ENCODE assay signal across 24 cellular contexts in genomic region chr9:134222018-134222573, GRCh38. TPM values are rescaled to one million over a fixed set of nuclear protein-coding genes. Genes with fewer than 3 reads are reported as not detected.
DNase-seq lines count a peak whose midpoint lies in the region; ATAC-seq, FAIRE-seq and TF ChIP-seq lines count a peak whose summit lies in the region.
"Had no signal": no experiment of that assay in that cellular context is flagged by ENCODE, and none has a peak within 500 bp of the region (broad histone marks: within the 10 kb centered on the region; RNA-seq: fewer than 3 reads in every experiment).

No MANE protein-coding gene starts in this region.

- no peak overlapping the region for H3K27ac ChIP-seq in IMR-90 (ENCODE audit: insufficient read depth, low read length)
- H3K27ac ChIP-seq in kidney (ENCODE audit: low read depth in 2 of 2, low read length in 2 of 2), result no peak overlapping the region
- no peak overlapping the region for H3K27ac ChIP-seq in psoas muscle
- H3K27ac ChIP-seq: body of pancreas, C4-2B, epithelial cell of prostate, KMS-11, upper lobe of left lung had no signal

- peak overlapping the region; percentile 80 for H2BK120ac ChIP-seq in IMR-90 (ENCODE audit: low read depth, low read length)

- no peaks in the 10 kb centered on the region for H3K36me3 Mint-ChIP-seq in brain
- no peaks in the 10 kb centered on the region for H3K36me3 Mint-ChIP-seq in stimulated activated effector memory CD8-positive, alpha-beta T cell treated with anti-CD3 and anti-CD28 coated beads, Interleukin-12 subunit alpha, Interleukin-12 subunit beta, amount 100 ng/mL, for 72 hours
- H3K36me3 Mint-ChIP-seq: naive B cell; stimulated activated naive B cell treated with anti-CD40 and anti-IgM and Interleukin-4, amounts not matched to agents 10 μg/mL and 1 μg/mL and 100 μg/mL, for 72 hours had no signal

- no peak for ATAC-seq in IMR-90 (ENCODE audit: low read depth)
- ATAC-seq in psoas muscle, result no peak
- ATAC-seq in stimulated activated effector memory CD8-positive, alpha-beta T cell treated with anti-CD3 and anti-CD28 coated beads, Interleukin-12 subunit alpha, Interleukin-12 subunit beta, amount 100 ng/mL, for 72 hours, result no peak
- no peak for ATAC-seq in HG03175 (IDR thresholded peaks at IDR 0.05; ENCODE audit: unreplicated experiment)
- ATAC-seq: body of pancreas; stimulated activated naive B cell treated with anti-CD40 and anti-IgM and Interleukin-4, amounts not matched to agents 10 μg/mL and 1 μg/mL and 100 μg/mL, for 72 hours had no signal

- dilution Hi-C loops in IMR-90 (cut with HindIII; ENCODE audit: low sequenced_read_pairs, unreplicated experiment), result no loop called here

- DNase-seq in IMR-90, result no peak
- peak; percentile 58 for DNase-seq in kidney
- DNase-seq in psoas muscle, result peak; percentile 8 to 27
- DNase-seq in DMS153 treated with DMSO at 0.1 percent for 48 hours (lab: John Stamatoyannopoulos, UW; ENCODE audit: unreplicated experiment), result no peak
- DNase-seq in stimulated activated effector memory CD8-positive, alpha-beta T cell treated with anti-CD3 and anti-CD28 coated beads, Interleukin-12 subunit alpha, Interleukin-12 subunit beta, amount 100 ng/mL, for 72 hours (ENCODE audit: low spot score in 2 of 2), result no peak
- DNase-seq: activated CD4-positive, alpha-beta T cell treated with anti-CD3 and anti-CD28 coated beads for 4 hours; activated T-cell treated with anti-CD3 and anti-CD28 coated beads, Interleukin-2, amount 50 U/mL, for 48 hours; DND-41; effector CD4-positive, alpha-beta T cell; naive B cell; NCI-H146; NCI-H446 treated with DMSO at 0.1 percent for 48 hours; stimulated activated CD4-positive, alpha-beta T cell treated with anti-CD3 and anti-CD28 coated beads, Interleukin-4, amount 100 ng/mL, for 4 hours; stimulated activated naive B cell treated with anti-CD40 and anti-IgM and Interleukin-4, amounts not matched to agents 10 μg/mL and 1 μg/mL and 100 μg/mL, for 72 hours; upper lobe of left lung had no signal

- H3K4me1 Mint-ChIP-seq in brain, result peaks cover 48% of the 10 kb centered on the region
- no peaks in the 10 kb centered on the region for H3K4me1 Mint-ChIP-seq in stimulated activated effector memory CD8-positive, alpha-beta T cell treated with anti-CD3 and anti-CD28 coated beads, Interleukin-12 subunit alpha, Interleukin-12 subunit beta, amount 100 ng/mL, for 72 hours

- TF ChIP-seq RAD21 in IMR-90 (IDR thresholded peaks at IDR 0.05; ENCODE audit: low read length), result no peak

- POLR2A ChIA-PET in IMR-90 (lab: Charles Lee; ENCODE audit: unreplicated experiment), result no interaction called here

- no peak overlapping the region for H3K9ac ChIP-seq in IMR-90 (ENCODE audit: low read depth, low read length)
- no peak overlapping the region for H3K9ac ChIP-seq in kidney (ENCODE audit: low read length in 2 of 2)
- H3K9ac ChIP-seq: KMS-11 had no signal

- in situ Hi-C loops in IMR-90 (cut with MboI; ENCODE audit: low sequenced_read_pairs), result no loop called here

- H4K5ac ChIP-seq in IMR-90 (ENCODE audit: low read depth, low read length), result peak overlapping the region; percentile 19

- no peak overlapping the region for H3K14ac ChIP-seq in IMR-90 (replicated peaks; ENCODE audit: low read depth, low read length)

- no peaks in the 10 kb centered on the region for H3K36me3 ChIP-seq in IMR-90 (ENCODE audit: control insufficient read depth, insufficient read depth, low read length)
- no peaks in the 10 kb centered on the region for H3K36me3 ChIP-seq in kidney (ENCODE audit: control insufficient read depth in 1 of 2, insufficient read depth in 2 of 2, low read length in 2 of 2)
- H3K36me3 ChIP-seq in psoas muscle (ENCODE audit: insufficient read depth in 1 of 2, low read depth in 1 of 2), result no peaks in the 10 kb centered on the region
- H3K36me3 ChIP-seq: upper lobe of left lung had no signal

- H3K4me1 ChIP-seq in IMR-90 (ENCODE audit: control insufficient read depth, insufficient read depth, low read length), result peaks cover 30% of the 10 kb centered on the region
- H3K4me1 ChIP-seq in kidney (ENCODE audit: control insufficient read depth in 1 of 2, insufficient read depth in 1 of 2, low read depth in 1 of 2, low read length in 2 of 2), result peaks cover 7 to 9% of the 10 kb centered on the region in 2 donors
- no peaks in the 10 kb centered on the region for H3K4me1 ChIP-seq in psoas muscle
- H3K4me1 ChIP-seq: body of pancreas had no signal

- H4K8ac ChIP-seq in IMR-90 (ENCODE audit: low read depth in 2 of 2, low read length in 2 of 2), result no peak overlapping the region; a peak in 2 of 4 replicates

- H4K20me1 ChIP-seq in IMR-90 (ENCODE audit: insufficient read depth, low read length), result no peaks in the 10 kb centered on the region

- peaks cover 12% of the 10 kb centered on the region for H3K9me1 ChIP-seq in IMR-90 (ENCODE audit: insufficient read depth, low read length)

- peak overlapping the region; percentile 49; the same call in 1 of the 3 replicates for H2BK15ac ChIP-seq in IMR-90 (ENCODE audit: low read depth, low read length)

- peaks cover 0 to 9% (median 0%) of the 10 kb centered on the region in 5 experiments for H3K9me3 Mint-ChIP-seq in brain
- no peaks in the 10 kb centered on the region for H3K9me3 Mint-ChIP-seq in stimulated activated effector memory CD8-positive, alpha-beta T cell treated with anti-CD3 and anti-CD28 coated beads, Interleukin-12 subunit alpha, Interleukin-12 subunit beta, amount 100 ng/mL, for 72 hours
- H3K9me3 Mint-ChIP-seq: naive B cell; stimulated activated naive B cell treated with anti-CD40 and anti-IgM and Interleukin-4, amounts not matched to agents 10 μg/mL and 1 μg/mL and 100 μg/mL, for 72 hours had no signal

- no peak overlapping the region for H3K23ac ChIP-seq in IMR-90 (ENCODE audit: low read depth, low read length)

- H2BK20ac ChIP-seq in IMR-90 (ENCODE audit: low read depth, low read length), result no peak overlapping the region

- H3K56ac ChIP-seq in IMR-90 (ENCODE audit: extremely low read depth, insufficient read depth, low read length), result no peak overlapping the region

- H3K4me3 ChIP-seq in IMR-90 (ENCODE audit: insufficient read depth, low read depth, low read length) (no peak overlapping the region), kidney (ENCODE audit: low read length in 2 of 2) (no peak overlapping the region), psoas muscle (no peak overlapping the region)
- H3K4me3 ChIP-seq: body of pancreas, upper lobe of left lung had no signal

- intact Hi-C loops in IMR-90 (cut with micrococcal nuclease), result no loop called here
- intact Hi-C loops in kidney (cut with DNase I), result no loop called here
- intact Hi-C loops in psoas muscle (cut with DNase I), result no loop called here

- H3K79me1 ChIP-seq in IMR-90 (ENCODE audit: low read depth in 1 of 2, low read length in 2 of 2), result no peaks in the 10 kb centered on the region

- no TSS peak for BruUV-seq in IMR-90 (replicated peaks; lab: Mats Ljungman, UMichigan)

- FAIRE-seq in kidney (lab: Jason Lieb, UNC), result no peak

- TF ChIP-seq CTCF in IMR-90 (conservative IDR thresholded peaks at IDR 0.05; ENCODE audit: low read depth, low read length), result no peak
- no peak for TF ChIP-seq CTCF in brain (conservative IDR thresholded peaks at IDR 0.05)
- TF ChIP-seq CTCF in kidney (IDR thresholded peaks at IDR 0.05; ENCODE audit: borderline replicate concordance, extremely low read depth, insufficient read depth), result no peak
- no peak for TF ChIP-seq CTCF in psoas muscle (IDR thresholded peaks at IDR 0.05)

- H3K18ac ChIP-seq in IMR-90 (ENCODE audit: low read depth, low read length), result peak overlapping the region; percentile 25; the same call in 1 of the 2 replicates

- peaks cover 8% of the 10 kb centered on the region for H3K27me3 Mint-ChIP-seq in brain

- H2AFZ ChIP-seq in IMR-90 (replicated peaks; ENCODE audit: low read length, poor library complexity), result peak overlapping the region; percentile 15

- no CpG with 5 or more reads among the region's 12 CpGs for WGBS in IMR-90 (ENCODE audit: extremely low coverage in 2 of 2, insufficient read length in 1 of 2), 2 experiments
- WGBS in psoas muscle, 3 donors, result 48 to 60% (median 49%) methylated on average over 12 of the region's 12 CpGs

- H3K4ac ChIP-seq in IMR-90 (ENCODE audit: low read depth, low read length), result peak overlapping the region; percentile 53

- TF ChIP-seq POLR2A in IMR-90 (IDR thresholded peaks at IDR 0.05; ENCODE audit: low read depth, low read length), result no peak

- no peak overlapping the region for H3K4me2 ChIP-seq in IMR-90 (ENCODE audit: low read depth, low read length)
- H3K4me2 ChIP-seq: KMS-11 had no signal

- peak overlapping the region; percentile 78; the same call in 1 of the 2 replicates for H2AK5ac ChIP-seq in IMR-90 (ENCODE audit: low read depth, low read length)

- H3K9me3 ChIP-seq in IMR-90 (ENCODE audit: control insufficient read depth, insufficient read depth, low read length) (no peaks in the 10 kb centered on the region), kidney (ENCODE audit: control insufficient read depth in 1 of 2, low read length in 2 of 2) (no peaks in the 10 kb centered on the region), psoas muscle (no peaks in the 10 kb centered on the region)
- H3K9me3 ChIP-seq: body of pancreas, upper lobe of left lung had no signal

- H3K27ac Mint-ChIP-seq in brain, result peak overlapping the region in 3 of 5 experiments; percentile 3 to 50 (median 41)
- H3K27ac Mint-ChIP-seq in stimulated activated effector memory CD8-positive, alpha-beta T cell treated with anti-CD3 and anti-CD28 coated beads, Interleukin-12 subunit alpha, Interleukin-12 subunit beta, amount 100 ng/mL, for 72 hours, result no peak overlapping the region

- peak overlapping the region; percentile 51 for H2AK9ac ChIP-seq in IMR-90 (replicated peaks; ENCODE audit: low read depth, low read length, poor library complexity)

- H4K91ac ChIP-seq in IMR-90 (ENCODE audit: insufficient read depth, low read depth, low read length), result peak overlapping the region; percentile 76

- H3K27me3 ChIP-seq in IMR-90 (ENCODE audit: control insufficient read depth, insufficient read depth, low read length) (no peaks in the 10 kb centered on the region), psoas muscle (ENCODE audit: insufficient read depth in 3 of 3, low read length in 2 of 3) (no peaks in the 10 kb centered on the region)
- H3K27me3 ChIP-seq: body of pancreas, upper lobe of left lung had no signal

- no peak overlapping the region for H3K4me3 Mint-ChIP-seq in brain
- H3K4me3 Mint-ChIP-seq in stimulated activated effector memory CD8-positive, alpha-beta T cell treated with anti-CD3 and anti-CD28 coated beads, Interleukin-12 subunit alpha, Interleukin-12 subunit beta, amount 100 ng/mL, for 72 hours, result no peak overlapping the region
- H3K4me3 Mint-ChIP-seq: stimulated activated naive B cell treated with anti-CD40 and anti-IgM and Interleukin-4, amounts not matched to agents 10 μg/mL and 1 μg/mL and 100 μg/mL, for 72 hours had no signal

- CTCF ChIA-PET in IMR-90 (lab: Yijun Ruan, JAX), result no interaction called here

- H2BK5ac ChIP-seq in IMR-90 (ENCODE audit: low read depth, low read length, poor library complexity, severe bottlenecking), result no peak overlapping the region

RNA-seq across cellular contexts. Expression of gene RNU6ATAC, which starts 57.7 kb away (rescaled TPM):
- under 0.01 TPM in 1 of 2 replicates, not detected in the other for total RNA-seq in IMR-90 (2012; rRNA removed)
- not detected in 2 replicates for polyA plus RNA-seq in IMR-90 (2012; rRNA removed)
- not detected in 2 replicates for polyA plus RNA-seq in IMR-90 (2012; cell fraction: cytosol; rRNA removed)
- not detected in 2 replicates for polyA plus RNA-seq in IMR-90 (2012; cell fraction: nucleus; rRNA removed; ENCODE audit: low replicate concordance)
- not detected for polyA plus RNA-seq in brain (ENCODE audit: insufficient read depth, low read depth, low replicate concordance)
- 232 TPM for total RNA-seq in kidney
- not detected for polyA plus RNA-seq in kidney (ENCODE audit: insufficient read depth, low read depth, low replicate concordance)
- 100 to 1,000 TPM in 2 of 4 donors, 10 to 100 TPM in 2; 13.1 to 120 (median 74.0) TPM for total RNA-seq in psoas muscle
- polyA plus RNA-seq in psoas muscle, result not detected
- total RNA-seq: body of pancreas, omental fat pad had no signal
- polyA plus RNA-seq: adipose tissue, AG04450 had no signal

Comparison
In these comparisons a context has a peak if more than half of its experiments do, and no peak if none do; other contexts are left out.
1. DNase-seq: peak in kidney (single experiment) and psoas muscle (2 of 2); none in IMR-90 (single experiment), DMS153 treated with DMSO at 0.1 percent for 48 hours (single experiment) and stimulated activated effector memory CD8-positive, alpha-beta T cell treated with anti-CD3 and anti-CD28 coated beads, Interleukin-12 subunit alpha, Interleukin-12 subunit beta, amount 100 ng/mL, for 72 hours (0 of 2).